In genomic region chr7:77830649-77831355, GRCh38 we compare ENCODE assay signal across 17 cellular contexts. TPM values are rescaled to one million over a fixed set of nuclear protein-coding genes. Genes with fewer than 3 reads are reported as not detected.
DNase-seq lines count a peak whose midpoint lies in the region; ATAC-seq and TF ChIP-seq lines count a peak whose summit lies in the region.
"Had no signal": no experiment of that assay in that cellular context is flagged by ENCODE, and none has a peak within 500 bp of the region (broad histone marks: within the 10 kb centered on the region; RNA-seq: fewer than 3 reads in every experiment).

No MANE protein-coding gene starts in this region.

- no peaks in the 10 kb centered on the region for H3K27me3 ChIP-seq in cardiac muscle cell
- H3K27me3 ChIP-seq: stomach had no signal

- peak overlapping the region; percentile 40 for H3K27ac ChIP-seq in cardiac muscle cell
- H3K27ac ChIP-seq in substantia nigra (ENCODE audit: low read depth, low read length, poor library complexity, severe bottlenecking), result no peak overlapping the region
- H3K27ac ChIP-seq: HL-60, skin epidermis, stomach had no signal

- H3K4me1 ChIP-seq in cardiac muscle cell (ENCODE audit: low read depth), result peaks cover 31% of the 10 kb centered on the region

- POLR2A ChIA-PET in T-cell (lab: Charles Lee), result interaction anchor here in 1 of 2 donors (0.6 kb wide), 1 partner anchor 11 kb away, joined by 3 read pairs; no protein-coding TSS in a partner anchor

- peak overlapping the region; percentile 59 to 63 for H3K27ac Mint-ChIP-seq in T-cell
- H3K27ac Mint-ChIP-seq in stimulated activated memory B cell treated with anti-CD40 and anti-IgM and Interleukin-4, amounts not matched to agents 10 μg/mL and 1 μg/mL and 100 μg/mL, for 72 hours, result peak overlapping the region; percentile 72
- H3K27ac Mint-ChIP-seq: activated naive CD8-positive, alpha-beta T cell had no signal

- H3K4me1 Mint-ChIP-seq in T-cell, result peaks cover 54 to 68% (median 62%) of the 10 kb centered on the region in 3 donors
- peaks cover 65% of the 10 kb centered on the region for H3K4me1 Mint-ChIP-seq in stimulated activated memory B cell treated with anti-CD40 and anti-IgM and Interleukin-4, amounts not matched to agents 10 μg/mL and 1 μg/mL and 100 μg/mL, for 72 hours

- peaks cover 0 to 12% (median 6%) of the 10 kb centered on the region in 3 donors for H3K9me3 Mint-ChIP-seq in T-cell
- peaks cover 5% of the 10 kb centered on the region for H3K9me3 Mint-ChIP-seq in stimulated activated memory B cell treated with anti-CD40 and anti-IgM and Interleukin-4, amounts not matched to agents 10 μg/mL and 1 μg/mL and 100 μg/mL, for 72 hours

- peak overlapping the region in 1 of 3 donors; percentile 66 for H3K4me3 Mint-ChIP-seq in T-cell
- no peak overlapping the region for H3K4me3 Mint-ChIP-seq in stimulated activated memory B cell treated with anti-CD40 and anti-IgM and Interleukin-4, amounts not matched to agents 10 μg/mL and 1 μg/mL and 100 μg/mL, for 72 hours
- H3K4me3 Mint-ChIP-seq: activated naive CD8-positive, alpha-beta T cell had no signal

- no peaks in the 10 kb centered on the region for H3K27me3 Mint-ChIP-seq in T-cell
- no peaks in the 10 kb centered on the region for H3K27me3 Mint-ChIP-seq in stimulated activated memory B cell treated with anti-CD40 and anti-IgM and Interleukin-4, amounts not matched to agents 10 μg/mL and 1 μg/mL and 100 μg/mL, for 72 hours
- H3K27me3 Mint-ChIP-seq: activated naive CD8-positive, alpha-beta T cell had no signal

- no peaks in the 10 kb centered on the region for H3K9me3 ChIP-seq in cardiac muscle cell (ENCODE audit: low read depth)

- CTCF ChIA-PET in T-cell (lab: Charles Lee), result no interaction called here

- H3K36me3 ChIP-seq in cardiac muscle cell, result no peaks in the 10 kb centered on the region
- H3K36me3 ChIP-seq: stomach had no signal

- no peak overlapping the region for H3K4me3 ChIP-seq in cardiac muscle cell
- H3K4me3 ChIP-seq: mucosa of descending colon, skin epidermis, stomach had no signal

- ATAC-seq in T-cell (replicated peaks in 1 of 4), result no peak
- ATAC-seq in stimulated activated memory B cell treated with anti-CD40 and anti-IgM and Interleukin-4, amounts not matched to agents 10 μg/mL and 1 μg/mL and 100 μg/mL, for 72 hours, result peak; percentile 25
- no peak for ATAC-seq in HG03175 (IDR thresholded peaks at IDR 0.05; ENCODE audit: unreplicated experiment)
- ATAC-seq in GM19035 (IDR thresholded peaks at IDR 0.05; ENCODE audit: unreplicated experiment), result no peak
- ATAC-seq: mucosa of descending colon had no signal

- peaks cover 8% of the 10 kb centered on the region for H3K36me3 Mint-ChIP-seq in T-cell
- H3K36me3 Mint-ChIP-seq in stimulated activated memory B cell treated with anti-CD40 and anti-IgM and Interleukin-4, amounts not matched to agents 10 μg/mL and 1 μg/mL and 100 μg/mL, for 72 hours, result peaks cover 10% of the 10 kb centered on the region

- DNase-seq in cardiac muscle cell (ENCODE audit: low read depth in 1 of 2, low spot score in 1 of 2) (peak in 1 of 2 donors; percentile 32), cardiac septum (ENCODE audit: low spot score) (no peak), NCI-H187 treated with DMSO at 0.1 percent for 48 hours (lab: John Stamatoyannopoulos, UW) (peak; percentile 99), T-cell (no peak), substantia nigra (lab: John Stamatoyannopoulos, UW) (no peak)
- DNase-seq: effector memory CD4-positive, alpha-beta T cell; hypothalamus; mucosa of descending colon; NCI-H2029; SK-N-SH; stomach had no signal

- TF ChIP-seq CTCF in cardiac muscle cell (IDR thresholded peaks at IDR 0.05; ENCODE audit: low read depth, low read length), result no peak

- intact Hi-C loops in cardiac septum (cut with DNase I), result no loop called here

RNA-seq across cellular contexts. Expression of gene PHTF2, which starts 32.2 kb away (rescaled TPM):
- 27.7 and 36.6 TPM in 2 replicates for total RNA-seq in cardiac muscle cell
- polyA plus RNA-seq in cardiac muscle cell, result 28.4 and 49.9 TPM in 2 replicates
- 12.5 TPM for total RNA-seq in cardiac septum
- 10 to 100 TPM; 19.7 to 35.8 (median 28.0) TPM for total RNA-seq in T-cell

RNA-seq across cellular contexts. Expression of gene TMEM60, which starts 32.6 kb away (rescaled TPM):
- 10.6 and 12.6 TPM in 2 replicates for total RNA-seq in cardiac muscle cell
- 42.6 and 44.4 TPM in 2 replicates for polyA plus RNA-seq in cardiac muscle cell
- total RNA-seq in cardiac septum, result 6.4 TPM
- total RNA-seq in T-cell, result 10 to 100 TPM in 3 of 5 donors, 1 to 10 TPM in 2; 3.6 to 13.0 (median 10.6) TPM
